ENCODE assay signal across 8 cellular contexts in the genomic region with DNA sequence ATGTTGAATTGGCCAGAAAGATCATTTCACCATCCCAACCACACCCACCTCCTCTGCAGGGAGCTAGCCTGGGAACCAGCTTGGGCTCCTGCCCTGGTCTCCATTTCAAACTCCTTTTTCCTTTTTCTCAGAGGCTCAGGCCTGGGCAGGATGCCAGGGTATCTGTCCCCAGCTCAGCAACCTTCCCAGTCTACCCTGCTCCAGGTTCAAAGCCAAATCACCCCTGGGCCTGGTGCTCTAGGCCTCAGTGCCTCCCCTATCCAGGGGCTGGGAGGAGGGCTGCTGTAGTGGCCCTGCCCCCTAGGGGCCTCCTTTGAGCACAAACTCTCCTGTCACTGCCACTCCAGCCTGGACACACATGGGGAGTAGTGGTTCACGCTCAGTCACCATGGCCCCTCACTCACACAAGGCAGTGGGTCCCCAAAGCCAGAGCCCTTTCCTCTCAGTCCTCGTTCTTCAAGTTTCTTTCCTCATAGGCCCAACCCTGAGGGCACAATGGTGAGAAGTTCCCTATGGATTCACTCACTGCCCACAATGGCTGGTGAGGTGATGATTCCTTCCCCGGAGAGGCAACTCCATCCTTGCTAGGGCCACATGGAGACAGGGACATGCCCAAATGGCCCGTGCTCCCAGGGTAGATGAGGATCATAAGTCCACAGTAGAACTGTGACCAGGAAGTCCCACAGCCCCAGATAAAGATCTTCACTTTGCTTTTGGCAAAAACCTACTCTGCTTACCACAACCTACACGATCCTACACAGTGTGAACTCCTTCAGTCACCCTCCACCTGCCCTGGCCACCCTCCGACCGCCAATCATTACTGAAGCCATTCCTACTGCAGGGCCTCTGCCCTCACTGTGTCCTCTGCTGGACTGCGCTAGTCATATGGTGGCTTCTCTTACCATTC. TPM values are rescaled to one million over a fixed set of nuclear protein-coding genes. Genes with fewer than 3 reads are reported as not detected.
DNase-seq lines count a peak whose midpoint lies in the region; ATAC-seq, FAIRE-seq and TF ChIP-seq lines count a peak whose summit lies in the region.

No MANE protein-coding gene starts in this region.

- H3K36me3 ChIP-seq in BJ (ENCODE audit: control insufficient read depth, insufficient read depth, low read length) (peaks cover 2% of the 10 kb centered on the region; the same call in 1 of the 2 replicates), K562 (ENCODE audit: control insufficient read depth, insufficient read depth, low read length) (peaks cover 11% of the 10 kb centered on the region; the same call in 1 of the 3 replicates), mesodermal cell (ENCODE audit: control insufficient read depth, insufficient read depth, low read length) (no peaks in the 10 kb centered on the region)

- intact Hi-C loops in K562 (cut with micrococcal nuclease), result loop anchor here (5.0 to 10.0 kb wide), 2 partner anchors 51 to 414 kb away; no protein-coding TSS in a partner anchor

- peak overlapping the region; percentile 24 to 65 for H3K9ac ChIP-seq in K562 (ENCODE audit: insufficient read depth in 1 of 2, low read depth in 2 of 2, low read length in 2 of 2)

- no peaks in the 10 kb centered on the region for H3K27me3 ChIP-seq in BJ (ENCODE audit: control insufficient read depth, insufficient read depth, low read length)
- peaks cover 2% of the 10 kb centered on the region for H3K27me3 ChIP-seq in HL-60 (ENCODE audit: insufficient read depth, poor library complexity, severe bottlenecking)
- H3K27me3 ChIP-seq in K562 (ENCODE audit: control insufficient read depth in 2 of 2, insufficient read depth in 2 of 2, low read length in 2 of 2), result no peaks in the 10 kb centered on the region

- CTCF ChIA-PET in BJ (lab: Yijun Ruan, JAX) (interaction anchor here (1.0 to 5.7 kb wide), 6 partner anchors 24 to 184 kb away, joined by 3 to 70 read pairs (median 6); a partner anchor contains a TSS), K562 (lab: Yijun Ruan, JAX; ENCODE audit: low intra/inter-chr PET ratio) (interaction anchor here (4.3 kb wide), 1 partner anchor 183 kb away, joined by 34 read pairs; a partner anchor contains a TSS)

- peak in 1 of 2 experiments; percentile 62; a peak in 3 of 4 replicates for TF ChIP-seq RAD21 in K562 (CRISPR knock-in tag; conservative IDR thresholded peaks at IDR 0.05 in 1 of 2, IDR thresholded peaks at IDR 0.05 in 1 of 2)

- H3K79me2 ChIP-seq in K562 (ENCODE audit: control insufficient read depth, insufficient read depth, low read length), result peaks cover 17% of the 10 kb centered on the region

- H3K9me1 ChIP-seq in K562 (ENCODE audit: control insufficient read depth, insufficient read depth, low read length), result no peaks in the 10 kb centered on the region

- H3K4me3 ChIP-seq in BJ (ENCODE audit: low read depth, low read length) (no peak overlapping the region), HL-60 (replicated peaks; ENCODE audit: insufficient read depth, low read length) (no peak overlapping the region), K562 (no peak overlapping the region), mesodermal cell (ENCODE audit: extremely low read depth, insufficient read depth, low read length, poor library complexity, severe bottlenecking) (no peak overlapping the region)

- 39% methylated on average over 8 of the region's 8 CpGs for WGBS in K562 (ENCODE audit: insufficient coverage, low coverage, missing lambda C conversion rate)
- WGBS in mesodermal cell (ENCODE audit: insufficient coverage in 2 of 2), 2 experiments, result 86 to 93% methylated on average over 8 of the region's 8 CpGs

- FAIRE-seq in K562 (lab: Jason Lieb, UNC), result peak; percentile 32

- 0 out of 2 replicates have a peak, but pooled peaks have one; percentile 32 for TF ChIP-seq POLR2A in K562 (conservative IDR thresholded peaks at IDR 0.05)
- TF ChIP-seq POLR2A in GM18505 (IDR thresholded peaks at IDR 0.05; ENCODE audit: borderline replicate concordance, extremely low read depth, insufficient read depth, insufficient read length), result no peak

- H4K20me1 ChIP-seq in K562 (replicated peaks; ENCODE audit: control insufficient read depth, insufficient read depth, low read length), result no peaks in the 10 kb centered on the region

- H3K4me1 ChIP-seq in K562 (replicated peaks in 1 of 2; ENCODE audit: control insufficient read depth in 2 of 2, insufficient read depth in 2 of 2, low read length in 2 of 2) (peaks cover 38 to 57% of the 10 kb centered on the region in 2 experiments), mesodermal cell (ENCODE audit: control insufficient read depth, insufficient read depth, low read length, poor library complexity, severe bottlenecking) (peaks cover 30% of the 10 kb centered on the region)

- TF ChIP-seq CTCF in BJ (IDR thresholded peaks at IDR 0.05; ENCODE audit: insufficient read depth, low read depth, low read length), result 0 out of 2 replicates have a peak, but pooled peaks have one; percentile 3
- peak; percentile 2 for TF ChIP-seq CTCF in HL-60 (IDR thresholded peaks at IDR 0.05; ENCODE audit: insufficient read depth, low read length)
- peak; percentile 59 to 69 (median 66) for TF ChIP-seq CTCF in K562 (IDR thresholded peaks at IDR 0.05 in 2 of 3, conservative IDR thresholded peaks at IDR 0.05 in 1 of 3; ENCODE audit: insufficient read depth in 2 of 3, low read depth in 1 of 3, low read length in 3 of 3)

- peak; percentile 73 for ATAC-seq in K562
- ATAC-seq in GM19463 (IDR thresholded peaks at IDR 0.05; ENCODE audit: unreplicated experiment), result no peak
- no peak for ATAC-seq in HG03045 (IDR thresholded peaks at IDR 0.05; ENCODE audit: unreplicated experiment)
- no peak for ATAC-seq in GM18505 (IDR thresholded peaks at IDR 0.05; ENCODE audit: unreplicated experiment)

- in situ Hi-C loops in K562 (cut with MboI), result loop anchor here (5.0 to 25.0 kb wide), 3 partner anchors 181 to 981 kb away; a partner anchor contains a TSS

- H3K9me3 ChIP-seq in K562 (replicated peaks; ENCODE audit: control insufficient read depth, insufficient read depth, low read depth, low read length) (no peaks in the 10 kb centered on the region), mesodermal cell (ENCODE audit: control insufficient read depth, low read length) (no peaks in the 10 kb centered on the region)

- H3K27ac ChIP-seq in HL-60 (replicated peaks) (peak overlapping the region; percentile 48), K562 (ENCODE audit: extremely low read depth, low read depth, low read length) (peak overlapping the region; percentile 57), mesodermal cell (ENCODE audit: low read depth, low read length, severe bottlenecking) (peak overlapping the region; percentile 71)

- POLR2A ChIA-PET in BJ (lab: Charles Lee), result interaction anchor here (0.8 kb wide), 1 partner anchor 151 kb away, joined by 3 read pairs; no protein-coding TSS in a partner anchor
- POLR2A ChIA-PET in K562 (lab: Yijun Ruan, JAX), result interaction anchor here (1.0 to 1.4 kb wide), 3 partner anchors 10 to 138 kb away, joined by 4 to 5 read pairs (median 4); no protein-coding TSS in a partner anchor

- H3K4me2 ChIP-seq in K562 (ENCODE audit: insufficient read depth, low read length), result peak overlapping the region; percentile 47

- peak overlapping the region; percentile 92 for H2AFZ ChIP-seq in K562 (ENCODE audit: low read depth, low read length)

- BruUV-seq in K562 (replicated peaks; lab: Mats Ljungman, UMichigan), result no TSS peak

- TF ChIP-seq EP300 in K562 (IDR thresholded peaks at IDR 0.05; ENCODE audit: low read length), result no peak

- no peak for DNase-seq in BJ (ENCODE audit: low read depth)
- DNase-seq in HL-60 (ENCODE audit: low read depth in 1 of 2, low spot score in 1 of 2), result no peak
- DNase-seq in K562 (ENCODE audit: extremely low read depth in 1 of 4, low spot score in 3 of 4), result peak; percentile 50 to 78 (median 64)
- no peak for DNase-seq in dedifferentiated amniotic fluid mesenchymal stem cell (ENCODE audit: extremely low spot score)

RNA-seq across cellular contexts. Expression of a gene that starts 1.6 kb away (rescaled TPM):
- polyA plus RNA-seq in BJ (2011; rRNA removed) (21.4 and 35.5 TPM in 2 replicates), K562 (2011; rRNA removed) (14.0 and 19.4 TPM in 2 replicates), K562 (2014; fragmentation: Illumina TruSeq; extraction: Trizol) (15.4 and 34.0 TPM in 2 replicates), K562 (2014; fragmentation: Nextera tagmentation; extraction: Ambion mirVana) (1 to 10 TPM; 2.6 to 3.4 TPM), K562 (2014; rRNA removed) (26.0 and 42.6 TPM in 2 replicates)
- polyA minus RNA-seq in BJ (2011; rRNA and poly(A)+ RNA removed), result 20.2 and 28.6 TPM in 2 replicates
- 24.9 and 89.8 TPM in 2 replicates for total RNA-seq in K562 (2011; cell fraction: chromatin; rRNA removed; ENCODE audit: low replicate concordance)
- 90.4 and 100 TPM in 2 replicates for total RNA-seq in K562 (2011; cell fraction: nucleolus; rRNA removed)
- 52.6 and 55.0 TPM in 2 replicates for total RNA-seq in K562 (2011; cell fraction: nucleoplasm; rRNA removed)
- total RNA-seq in K562 (2014; rRNA removed) (25.5 and 47.2 TPM in 2 replicates), K562 (2014; rRNA removed; fragmentation: Illumina TruSeq; extraction: Trizol) (2.8 and 6.6 TPM in 2 replicates), K562 (2015; rRNA removed; fragmentation: Illumina TruSeq; extraction: Trizol) (17.2 and 19.0 TPM in 2 replicates), K562 (2021) (43.1 and 47.1 TPM in 2 replicates)
- 30.0 and 73.0 TPM in 2 replicates for polyA plus RNA-seq in K562 (2011; cell fraction: cytosol; rRNA removed)
- 34.4 and 63.8 TPM in 2 replicates for polyA plus RNA-seq in K562 (2011; cell fraction: nucleus; rRNA removed)
- 26.5 and 52.2 TPM in 2 replicates for polyA plus RNA-seq in K562 (2012)
- polyA minus RNA-seq in K562 (2011; rRNA and poly(A)+ RNA removed), result 7.5 and 10.6 TPM in 2 replicates
- 30.9 and 50.2 TPM in 2 replicates for polyA minus RNA-seq in K562 (2011; cell fraction: cytosol; rRNA and poly(A)+ RNA removed)
- polyA minus RNA-seq in K562 (2011; cell fraction: nucleus; rRNA and poly(A)+ RNA removed), result 24.7 and 25.8 TPM in 2 replicates
- 23.1 TPM for polyA plus RNA-seq in mesodermal cell (2013, experiment 1 of 2)
- polyA plus RNA-seq in mesodermal cell (2013, experiment 2 of 2), result 21.1 TPM

RNA-seq across cellular contexts. Expression of a gene that starts 12.1 kb away (rescaled TPM):
- polyA plus RNA-seq in BJ (2011; rRNA removed) (1.9 and 2.3 TPM in 2 replicates), K562 (2011; rRNA removed) (1.2 and 1.6 TPM in 2 replicates), K562 (2014; fragmentation: Illumina TruSeq; extraction: Trizol) (0.82 and 1.2 TPM in 2 replicates), K562 (2014; fragmentation: Nextera tagmentation; extraction: Ambion mirVana) (under 1 TPM; 0.18 to 0.41 TPM), K562 (2014; rRNA removed) (4.3 and 4.8 TPM in 2 replicates)
- polyA minus RNA-seq in BJ (2011; rRNA and poly(A)+ RNA removed), result 0.98 and 1.1 TPM in 2 replicates
- total RNA-seq in K562 (2011; cell fraction: chromatin; rRNA removed; ENCODE audit: low replicate concordance), result 4.2 and 9.4 TPM in 2 replicates
- 7.7 and 10.1 TPM in 2 replicates for total RNA-seq in K562 (2011; cell fraction: nucleolus; rRNA removed)
- total RNA-seq in K562 (2011; cell fraction: nucleoplasm; rRNA removed), result 4.3 and 4.5 TPM in 2 replicates
- total RNA-seq in K562 (2014; rRNA removed) (2.5 and 3.1 TPM in 2 replicates), K562 (2014; rRNA removed; fragmentation: Illumina TruSeq; extraction: Trizol) (0.80 and 1.2 TPM in 2 replicates), K562 (2015; rRNA removed; fragmentation: Illumina TruSeq; extraction: Trizol) (0.58 and 1.3 TPM in 2 replicates), K562 (2021) (3.0 and 3.7 TPM in 2 replicates)
- 1.8 and 2.2 TPM in 2 replicates for polyA plus RNA-seq in K562 (2011; cell fraction: cytosol; rRNA removed)
- 12.7 and 14.3 TPM in 2 replicates for polyA plus RNA-seq in K562 (2011; cell fraction: nucleus; rRNA removed)
- polyA plus RNA-seq in K562 (2012), result 1.7 and 5.0 TPM in 2 replicates
- 0.75 TPM in 1 of 2 replicates, not detected in the other for polyA minus RNA-seq in K562 (2011; rRNA and poly(A)+ RNA removed)
- polyA minus RNA-seq in K562 (2011; cell fraction: cytosol; rRNA and poly(A)+ RNA removed), result 3.0 TPM in 1 of 2 replicates, not detected in the other
- 2.6 TPM in 2 replicates for polyA minus RNA-seq in K562 (2011; cell fraction: nucleus; rRNA and poly(A)+ RNA removed)
- polyA plus RNA-seq in mesodermal cell (2013, experiment 1 of 2), result 1.7 TPM
- 1.8 TPM for polyA plus RNA-seq in mesodermal cell (2013, experiment 2 of 2)

RNA-seq across cellular contexts. Expression of a gene that starts 19.1 kb away (rescaled TPM):
- 48.5 and 78.3 TPM in 2 replicates for polyA plus RNA-seq in BJ (2011; rRNA removed)
- 35.8 and 60.1 TPM in 2 replicates for polyA minus RNA-seq in BJ (2011; rRNA and poly(A)+ RNA removed)
- total RNA-seq in K562 (2011; cell fraction: chromatin; rRNA removed; ENCODE audit: low replicate concordance), result 18.9 and 41.8 TPM in 2 replicates
- total RNA-seq in K562 (2011; cell fraction: nucleolus; rRNA removed), result 25.3 and 31.9 TPM in 2 replicates
- 19.5 and 22.4 TPM in 2 replicates for total RNA-seq in K562 (2011; cell fraction: nucleoplasm; rRNA removed)
- 13.0 and 16.0 TPM in 2 replicates for total RNA-seq in K562 (2014; rRNA removed)
- total RNA-seq in K562 (2014; rRNA removed; fragmentation: Illumina TruSeq; extraction: Trizol), result 6.4 and 8.2 TPM in 2 replicates
- total RNA-seq in K562 (2015; rRNA removed; fragmentation: Illumina TruSeq; extraction: Trizol), result 16.8 and 17.0 TPM in 2 replicates
- total RNA-seq in K562 (2021), result 17.3 and 18.7 TPM in 2 replicates
- 23.0 and 23.7 TPM in 2 replicates for polyA plus RNA-seq in K562 (2011; rRNA removed)
- 30.5 and 46.9 TPM in 2 replicates for polyA plus RNA-seq in K562 (2011; cell fraction: cytosol; rRNA removed)
- polyA plus RNA-seq in K562 (2011; cell fraction: nucleus; rRNA removed), result 51.3 and 78.0 TPM in 2 replicates
- polyA plus RNA-seq in K562 (2012), result 13.2 and 13.7 TPM in 2 replicates
- polyA plus RNA-seq in K562 (2014; fragmentation: Illumina TruSeq; extraction: Trizol), result 14.5 and 15.6 TPM in 2 replicates
- polyA plus RNA-seq in K562 (2014; fragmentation: Nextera tagmentation; extraction: Ambion mirVana), result under 1 TPM; 0.13 to 0.20 TPM
- 16.4 and 19.0 TPM in 2 replicates for polyA plus RNA-seq in K562 (2014; rRNA removed)
- polyA minus RNA-seq in K562 (2011; rRNA and poly(A)+ RNA removed), result 5.5 and 6.3 TPM in 2 replicates
- polyA minus RNA-seq in K562 (2011; cell fraction: cytosol; rRNA and poly(A)+ RNA removed), result 3.5 and 5.2 TPM in 2 replicates
- polyA minus RNA-seq in K562 (2011; cell fraction: nucleus; rRNA and poly(A)+ RNA removed), result 10.4 and 11.2 TPM in 2 replicates
- 42.1 TPM for polyA plus RNA-seq in mesodermal cell (2013, experiment 1 of 2)
- polyA plus RNA-seq in mesodermal cell (2013, experiment 2 of 2), result 36.7 TPM

RNA-seq across cellular contexts. Expression of a gene that starts 19.2 kb away (rescaled TPM):
- polyA plus RNA-seq in BJ (2011; rRNA removed), result 35.0 and 55.3 TPM in 2 replicates
- polyA minus RNA-seq in BJ (2011; rRNA and poly(A)+ RNA removed), result 32.4 and 49.5 TPM in 2 replicates
- 99.6 and 215 TPM in 2 replicates for total RNA-seq in K562 (2011; cell fraction: chromatin; rRNA removed; ENCODE audit: low replicate concordance)
- 168 and 199 TPM in 2 replicates for total RNA-seq in K562 (2011; cell fraction: nucleolus; rRNA removed)
- total RNA-seq in K562 (2011; cell fraction: nucleoplasm; rRNA removed), result 195 and 215 TPM in 2 replicates
- 56.6 and 88.7 TPM in 2 replicates for total RNA-seq in K562 (2014; rRNA removed)
- total RNA-seq in K562 (2014; rRNA removed; fragmentation: Illumina TruSeq; extraction: Trizol), result 48.1 and 53.8 TPM in 2 replicates
- 71.1 and 73.4 TPM in 2 replicates for total RNA-seq in K562 (2015; rRNA removed; fragmentation: Illumina TruSeq; extraction: Trizol)
- total RNA-seq in K562 (2021), result 95.3 and 102 TPM in 2 replicates
- polyA plus RNA-seq in K562 (2011; rRNA removed), result 93.8 and 101 TPM in 2 replicates
- polyA plus RNA-seq in K562 (2011; cell fraction: cytosol; rRNA removed), result 131 and 200 TPM in 2 replicates
- 142 and 205 TPM in 2 replicates for polyA plus RNA-seq in K562 (2011; cell fraction: nucleus; rRNA removed)
- polyA plus RNA-seq in K562 (2012), result 83.9 and 86.2 TPM in 2 replicates
- polyA plus RNA-seq in K562 (2014; fragmentation: Illumina TruSeq; extraction: Trizol), result 126 and 142 TPM in 2 replicates
- polyA plus RNA-seq in K562 (2014; fragmentation: Nextera tagmentation; extraction: Ambion mirVana), result 10 to 100 TPM; 43.5 to 69.3 TPM
- 104 and 107 TPM in 2 replicates for polyA plus RNA-seq in K562 (2014; rRNA removed)
- 54.4 and 75.4 TPM in 2 replicates for polyA minus RNA-seq in K562 (2011; rRNA and poly(A)+ RNA removed)
- 56.3 and 59.9 TPM in 2 replicates for polyA minus RNA-seq in K562 (2011; cell fraction: cytosol; rRNA and poly(A)+ RNA removed)
- polyA minus RNA-seq in K562 (2011; cell fraction: nucleus; rRNA and poly(A)+ RNA removed), result 64.1 and 85.1 TPM in 2 replicates
- polyA plus RNA-seq in mesodermal cell (2013, experiment 1 of 2), result 36.4 TPM
- 27.3 TPM for polyA plus RNA-seq in mesodermal cell (2013, experiment 2 of 2)

RNA-seq across cellular contexts. Expression of a gene that starts 41.0 kb away (rescaled TPM):
- polyA plus RNA-seq in BJ (2011; rRNA removed) (65.1 and 102 TPM in 2 replicates), K562 (2011; rRNA removed) (37.2 and 44.6 TPM in 2 replicates), K562 (2014; fragmentation: Illumina TruSeq; extraction: Trizol) (68.8 and 76.7 TPM in 2 replicates), K562 (2014; fragmentation: Nextera tagmentation; extraction: Ambion mirVana) (10 to 100 TPM; 10.1 to 38.9 TPM), K562 (2014; rRNA removed) (58.1 and 73.2 TPM in 2 replicates)
- 4.2 and 8.3 TPM in 2 replicates for polyA minus RNA-seq in BJ (2011; rRNA and poly(A)+ RNA removed)
- 1.9 and 7.3 TPM in 2 replicates for total RNA-seq in K562 (2011; cell fraction: chromatin; rRNA removed; ENCODE audit: low replicate concordance)
- total RNA-seq in K562 (2011; cell fraction: nucleolus; rRNA removed), result 7.1 and 11.2 TPM in 2 replicates
- 3.7 and 5.5 TPM in 2 replicates for total RNA-seq in K562 (2011; cell fraction: nucleoplasm; rRNA removed)
- total RNA-seq in K562 (2014; rRNA removed) (33.2 and 56.5 TPM in 2 replicates), K562 (2014; rRNA removed; fragmentation: Illumina TruSeq; extraction: Trizol) (15.1 and 22.6 TPM in 2 replicates), K562 (2015; rRNA removed; fragmentation: Illumina TruSeq; extraction: Trizol) (38.7 and 39.0 TPM in 2 replicates), K562 (2021) (67.6 and 71.8 TPM in 2 replicates)
- polyA plus RNA-seq in K562 (2011; cell fraction: cytosol; rRNA removed), result 48.4 and 109 TPM in 2 replicates
- polyA plus RNA-seq in K562 (2011; cell fraction: nucleus; rRNA removed), result 29.2 and 57.2 TPM in 2 replicates
- 69.4 and 83.0 TPM in 2 replicates for polyA plus RNA-seq in K562 (2012)
- 10.3 and 14.5 TPM in 2 replicates for polyA minus RNA-seq in K562 (2011; rRNA and poly(A)+ RNA removed)
- 11.4 and 13.5 TPM in 2 replicates for polyA minus RNA-seq in K562 (2011; cell fraction: cytosol; rRNA and poly(A)+ RNA removed)
- polyA minus RNA-seq in K562 (2011; cell fraction: nucleus; rRNA and poly(A)+ RNA removed), result 1.2 and 2.1 TPM in 2 replicates
- 88.2 TPM for polyA plus RNA-seq in mesodermal cell (2013, experiment 1 of 2)
- 72.8 TPM for polyA plus RNA-seq in mesodermal cell (2013, experiment 2 of 2)

Comparison
In these comparisons a context has a peak if more than half of its experiments do, and no peak if none do; other contexts are left out.
1. DNase-seq: peak in K562 (4 of 4); none in BJ (single experiment), HL-60 (0 of 2) and dedifferentiated amniotic fluid mesenchymal stem cell (single experiment).
2. CTCF ChIP-seq: peak in every context shown above with its lines; median percentile 66 in K562; 3 in BJ; 2 in HL-60.
3. Peak in every context shown above with its lines, with median percentiles within 50 percentile points of each other: H3K27ac ChIP-seq.